Comparison of ENCODE assay signal across 10 cellular contexts in the genomic region with DNA sequence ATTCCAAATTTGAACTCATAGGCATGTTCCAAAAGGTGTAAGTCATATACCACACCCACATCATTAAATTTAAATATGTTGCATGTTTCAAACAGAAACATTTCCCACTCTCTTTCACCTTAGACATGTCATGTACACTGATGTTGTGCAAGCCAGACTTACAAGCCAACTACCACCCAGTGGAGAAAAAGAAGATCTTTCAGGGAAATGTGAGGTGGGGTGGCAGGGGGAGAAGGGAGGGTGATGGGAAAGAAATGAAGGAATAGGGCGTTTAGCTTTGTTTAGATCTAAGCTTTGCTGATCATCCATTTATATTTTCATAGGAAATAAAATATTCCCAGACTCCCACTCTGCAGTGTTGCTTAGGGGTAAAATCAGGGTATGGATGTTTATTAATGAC. TPM values are rescaled to one million over a fixed set of nuclear protein-coding genes. Genes with fewer than 3 reads are reported as not detected.
DNase-seq lines count a peak whose midpoint lies in the region; ATAC-seq and TF ChIP-seq lines count a peak whose summit lies in the region.
"Had no signal": no experiment of that assay in that cellular context is flagged by ENCODE, and none has a peak within 500 bp of the region (broad histone marks: within the 10 kb centered on the region; RNA-seq: fewer than 3 reads in every experiment).

No MANE protein-coding gene starts in this region.

- H3K9me3 Mint-ChIP-seq in CD8-positive, alpha-beta memory T cell = peaks cover 0 to 7% (median 6%) of the 10 kb centered on the region in 5 donors
- no peaks in the 10 kb centered on the region for H3K9me3 Mint-ChIP-seq in activated T-helper 1 cell treated with anti-CD3 and anti-CD28 coated beads, Interleukin-12 subunit alpha, Interleukin-12 subunit beta, Interleukin-2, Interleukin-4 antibody, amounts not matched to agents 30 ng/mL and 10 ng/mL and 1 ng/mL, durations not matched to agents 14 hours and 24 hours and 36 hours

- H3K4me3 ChIP-seq in CD8-positive, alpha-beta memory T cell (ENCODE audit: low read length) = no peak overlapping the region
- H3K4me3 ChIP-seq in endocrine pancreas (ENCODE audit: control insufficient read depth, insufficient read depth, low read length) (peak overlapping the region; percentile 73), sigmoid colon (peak overlapping the region; percentile 67 to 81 (median 72))

- no peak for TF ChIP-seq EP300 in sigmoid colon (IDR thresholded peaks at IDR 0.05)

- H3K36me3 ChIP-seq in CD8-positive, alpha-beta memory T cell (ENCODE audit: insufficient read depth, low read length) = no peaks in the 10 kb centered on the region
- no peaks in the 10 kb centered on the region for H3K36me3 ChIP-seq in endocrine pancreas (ENCODE audit: control insufficient read depth, insufficient read depth, low read length)
- no peaks in the 10 kb centered on the region for H3K36me3 ChIP-seq in sigmoid colon

- POLR2A ChIA-PET in CD8-positive, alpha-beta memory T cell (lab: Charles Lee) = no interaction called here

- peak overlapping the region in 5 of 7 donors; percentile 6 to 82 (median 73) for H3K4me3 Mint-ChIP-seq in CD8-positive, alpha-beta memory T cell
- no peak overlapping the region for H3K4me3 Mint-ChIP-seq in activated T-helper 1 cell treated with anti-CD3 and anti-CD28 coated beads, Interleukin-12 subunit alpha, Interleukin-12 subunit beta, Interleukin-2, Interleukin-4 antibody, amounts not matched to agents 30 ng/mL and 10 ng/mL and 1 ng/mL, durations not matched to agents 14 hours and 24 hours and 36 hours

- no peaks in the 10 kb centered on the region for H3K36me3 Mint-ChIP-seq in CD8-positive, alpha-beta memory T cell
- peaks cover 1% of the 10 kb centered on the region for H3K36me3 Mint-ChIP-seq in activated T-helper 1 cell treated with anti-CD3 and anti-CD28 coated beads, Interleukin-12 subunit alpha, Interleukin-12 subunit beta, Interleukin-2, Interleukin-4 antibody, amounts not matched to agents 30 ng/mL and 10 ng/mL and 1 ng/mL, durations not matched to agents 14 hours and 24 hours and 36 hours (ENCODE audit: low read depth)

- peaks cover 6 to 10% of the 10 kb centered on the region in 2 donors for H3K27me3 Mint-ChIP-seq in CD8-positive, alpha-beta memory T cell
- peaks cover 31% of the 10 kb centered on the region for H3K27me3 Mint-ChIP-seq in activated T-helper 1 cell treated with anti-CD3 and anti-CD28 coated beads, Interleukin-12 subunit alpha, Interleukin-12 subunit beta, Interleukin-2, Interleukin-4 antibody, amounts not matched to agents 30 ng/mL and 10 ng/mL and 1 ng/mL, durations not matched to agents 14 hours and 24 hours and 36 hours (ENCODE audit: insufficient read depth)

- TF ChIP-seq CTCF in sigmoid colon (IDR thresholded peaks at IDR 0.05) = no peak

- H3K27ac Mint-ChIP-seq in CD8-positive, alpha-beta memory T cell = peak overlapping the region in 3 of 8 donors; percentile 21 to 52 (median 52)
- H3K27ac Mint-ChIP-seq in activated T-helper 1 cell treated with anti-CD3 and anti-CD28 coated beads, Interleukin-12 subunit alpha, Interleukin-12 subunit beta, Interleukin-2, Interleukin-4 antibody, amounts not matched to agents 30 ng/mL and 10 ng/mL and 1 ng/mL, durations not matched to agents 14 hours and 24 hours and 36 hours = no peak overlapping the region

- no peaks in the 10 kb centered on the region for H3K9me3 ChIP-seq in CD8-positive, alpha-beta memory T cell (ENCODE audit: low read length)
- no peaks in the 10 kb centered on the region for H3K9me3 ChIP-seq in endocrine pancreas (ENCODE audit: control insufficient read depth, low read length)
- H3K9me3 ChIP-seq in sigmoid colon = no peaks in the 10 kb centered on the region

- H3K27ac ChIP-seq in CD8-positive, alpha-beta memory T cell (ENCODE audit: low read depth, low read length) = no peak overlapping the region
- H3K27ac ChIP-seq in sigmoid colon = peak overlapping the region; percentile 93 to 97 (median 96)
- H3K27ac ChIP-seq: KMS-11 had no signal

- H3K4me1 Mint-ChIP-seq in CD8-positive, alpha-beta memory T cell = peaks cover 5 to 18% (median 15%) of the 10 kb centered on the region in 3 donors
- H3K4me1 Mint-ChIP-seq in activated T-helper 1 cell treated with anti-CD3 and anti-CD28 coated beads, Interleukin-12 subunit alpha, Interleukin-12 subunit beta, Interleukin-2, Interleukin-4 antibody, amounts not matched to agents 30 ng/mL and 10 ng/mL and 1 ng/mL, durations not matched to agents 14 hours and 24 hours and 36 hours (ENCODE audit: low read depth) = peaks cover 14% of the 10 kb centered on the region

- no peak for ATAC-seq in GM18502 (IDR thresholded peaks at IDR 0.05; ENCODE audit: poor library complexity, unreplicated experiment)

- DNase-seq in CD8-positive, alpha-beta memory T cell = no peak
- DNase-seq in HuH-7 (ENCODE audit: low spot score) (peak; percentile 16), sigmoid colon (no peak), amniotic stem cell (lab: John Stamatoyannopoulos, UW) (no peak)
- DNase-seq in activated T-helper 1 cell treated with anti-CD3 and anti-CD28 coated beads, Interleukin-12 subunit alpha, Interleukin-12 subunit beta, Interleukin-2, Interleukin-4 antibody, amounts not matched to agents 30 ng/mL and 10 ng/mL and 1 ng/mL, durations not matched to agents 14 hours and 24 hours and 36 hours (ENCODE audit: low spot score) = no peak
- no peak for DNase-seq in activated CD8-positive, alpha-beta memory T cell treated with anti-CD3 and anti-CD28 coated beads, Interleukin-2, amount 50 U/mL, for 48 hours
- DNase-seq: stimulated activated naive CD4-positive, alpha-beta T cell treated with Interleukin-2 at 50 U/mL for 16 hours had no signal

- no peak for TF ChIP-seq POLR2A in sigmoid colon (IDR thresholded peaks at IDR 0.05)

- H3K4me1 ChIP-seq in CD8-positive, alpha-beta memory T cell (ENCODE audit: insufficient read depth, low read length) = no peaks in the 10 kb centered on the region
- H3K4me1 ChIP-seq in endocrine pancreas (ENCODE audit: control insufficient read depth, insufficient read depth, low read length) = peaks cover 17% of the 10 kb centered on the region
- peaks cover 0 to 53% (median 26%) of the 10 kb centered on the region in 4 donors for H3K4me1 ChIP-seq in sigmoid colon

- intact Hi-C loops in sigmoid colon (cut with DNase I) = no loop called here
- intact Hi-C loops in activated T-helper 1 cell treated with anti-CD3 and anti-CD28 coated beads, Interleukin-12 subunit alpha, Interleukin-12 subunit beta, Interleukin-2, Interleukin-4 antibody, amounts not matched to agents 30 ng/mL and 10 ng/mL and 1 ng/mL, durations not matched to agents 14 hours and 24 hours and 36 hours (cut with micrococcal nuclease) = loop anchor here (10.0 kb wide), 2 partner anchors 1196 to 1914 kb away; a partner anchor contains a TSS

- WGBS in sigmoid colon, 2 donors = 30 to 32% methylated on average over 1 of the region's 1 CpG

- H3K9ac ChIP-seq in endocrine pancreas (ENCODE audit: control insufficient read depth, insufficient read depth, low read length) = no peak overlapping the region
- H3K9ac ChIP-seq: KMS-11 had no signal

- CTCF ChIA-PET in CD8-positive, alpha-beta memory T cell (lab: Charles Lee) = no interaction called here

- H3K27me3 ChIP-seq in CD8-positive, alpha-beta memory T cell (ENCODE audit: insufficient read depth, low read length, poor library complexity, severe bottlenecking) = no peaks in the 10 kb centered on the region
- H3K27me3 ChIP-seq in endocrine pancreas (ENCODE audit: control insufficient read depth, insufficient read depth, low read length) (no peaks in the 10 kb centered on the region), sigmoid colon (no peaks in the 10 kb centered on the region)

RNA-seq across cellular contexts. Expression of a gene that starts 1.6 kb away (rescaled TPM):
- total RNA-seq in CD8-positive, alpha-beta memory T cell = not detected
- polyA plus RNA-seq in CD8-positive, alpha-beta memory T cell = not detected
- 10 to 100 TPM; 42.5 to 69.2 (median 60.0) TPM for total RNA-seq in sigmoid colon
- polyA plus RNA-seq in sigmoid colon = 1 to 10 TPM in 2 of 3 donors, under 1 TPM in 1; 0.69 to 4.8 (median 3.0) TPM
- not detected in 2 replicates for total RNA-seq in activated T-helper 1 cell treated with anti-CD3 and anti-CD28 coated beads, Interleukin-12 subunit alpha, Interleukin-12 subunit beta, Interleukin-2, Interleukin-4 antibody, amounts not matched to agents 30 ng/mL and 10 ng/mL and 1 ng/mL, durations not matched to agents 14 hours and 24 hours and 36 hours

Comparison
In these comparisons a context has a peak if more than half of its experiments do, and no peak if none do; other contexts are left out.
1. RNA of a gene that starts 1.6 kb away (total RNA-seq): 42.5 to 69.2 TPM in sigmoid colon; not detected in CD8-positive, alpha-beta memory T cell and not detected in activated T-helper 1 cell treated with anti-CD3 and anti-CD28 coated beads, Interleukin-12 subunit alpha, Interleukin-12 subunit beta, Interleukin-2, Interleukin-4 antibody, amounts not matched to agents 30 ng/mL and 10 ng/mL and 1 ng/mL, durations not matched to agents 14 hours and 24 hours and 36 hours; every median in the first group is over 10 times any median in the second.